ENCODE assay signal across 11 cellular contexts in the genomic region with DNA sequence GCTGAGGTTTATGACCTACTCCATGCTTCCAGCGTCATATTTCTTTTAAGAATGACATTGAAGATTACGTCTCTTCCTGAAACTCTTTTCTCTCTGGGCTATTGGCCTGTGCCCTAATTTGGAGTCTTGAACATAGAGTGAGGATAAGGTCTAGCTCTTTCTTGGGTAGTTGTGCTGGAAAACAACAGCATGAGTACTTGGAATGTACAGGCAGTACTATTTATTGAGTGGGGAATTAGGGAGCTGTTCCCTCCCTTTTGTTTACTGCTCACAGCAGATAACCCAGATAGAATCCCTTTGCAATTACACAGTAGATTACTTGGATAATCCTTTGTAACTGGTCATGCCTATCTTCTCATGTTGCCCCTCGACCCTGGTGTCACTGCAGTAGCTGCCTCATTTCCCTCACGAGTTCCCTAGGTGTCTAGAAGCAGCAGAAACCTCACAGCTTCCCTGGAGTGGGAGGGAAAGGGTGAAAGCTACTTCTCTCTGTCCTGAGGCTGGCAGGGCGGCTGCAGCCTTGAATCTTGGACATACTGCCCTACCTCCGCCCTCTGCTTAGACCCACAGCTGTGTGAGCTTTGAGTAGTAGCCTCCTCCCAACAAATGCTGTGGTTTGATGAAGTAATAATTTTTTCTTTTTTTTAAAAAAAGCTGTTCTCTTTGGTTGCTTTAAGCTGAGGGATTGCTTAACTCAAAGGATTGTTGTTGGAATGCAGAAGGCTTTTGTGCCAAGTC.
DNase-seq lines count a peak whose midpoint lies in the region; ATAC-seq and TF ChIP-seq lines count a peak whose summit lies in the region.
"Had no signal": no experiment of that assay in that cellular context is flagged by ENCODE, and none has a peak within 500 bp of the region (broad histone marks: within the 10 kb centered on the region; RNA-seq: fewer than 3 reads in every experiment).

No MANE protein-coding gene starts in this region.

- no peak overlapping the region for H3K4me3 ChIP-seq in psoas muscle
- no peak overlapping the region for H3K4me3 ChIP-seq in effector memory CD4-positive, alpha-beta T cell (ENCODE audit: insufficient read depth, low read depth, low read length, poor library complexity, severe bottlenecking)

- H3K36me3 ChIP-seq in psoas muscle (ENCODE audit: insufficient read depth in 1 of 2, low read depth in 1 of 2) = no peaks in the 10 kb centered on the region
- H3K36me3 ChIP-seq in effector memory CD4-positive, alpha-beta T cell (ENCODE audit: control insufficient read depth, insufficient read depth, low read length) = no peaks in the 10 kb centered on the region

- peak; percentile 33 for DNase-seq in Daoy (ENCODE audit: low read depth)
- DNase-seq in T1000 (lab: John Stamatoyannopoulos, UW) = peak; percentile 19
- DNase-seq in Right ventricle myocardium superior = peak; percentile 85
- DNase-seq in psoas muscle = peak; percentile 65 to 81
- no peak for DNase-seq in effector memory CD4-positive, alpha-beta T cell
- no peak for DNase-seq in NCI-H1417 (lab: John Stamatoyannopoulos, UW)
- DNase-seq: activated CD4-positive, alpha-beta T cell treated with anti-CD3 and anti-CD28 coated beads, Interleukin-2, amount 10 ng/mL, durations not matched to agents 7 days and 5 days; DMS79 treated with DMSO at 0.1 percent for 48 hours; NCI-H1694 had no signal

- H3K9me3 ChIP-seq in psoas muscle = no peaks in the 10 kb centered on the region
- no peaks in the 10 kb centered on the region for H3K9me3 ChIP-seq in effector memory CD4-positive, alpha-beta T cell (ENCODE audit: control insufficient read depth, low read length)

- ATAC-seq in Right ventricle myocardium superior (ENCODE audit: poor library complexity) (peak; percentile 97), psoas muscle (peak; percentile 80 to 92 (median 88)), HG03045 (IDR thresholded peaks at IDR 0.05; ENCODE audit: unreplicated experiment) (no peak), HG03521 (IDR thresholded peaks at IDR 0.05; ENCODE audit: unreplicated experiment) (no peak)

- H3K27ac ChIP-seq in psoas muscle = peak overlapping the region; percentile 69
- no peak overlapping the region for H3K27ac ChIP-seq in effector memory CD4-positive, alpha-beta T cell (ENCODE audit: insufficient read depth, low read length, poor library complexity, severe bottlenecking)

- WGBS in psoas muscle, 3 donors = 14 to 52% (median 26%) methylated on average over 6 of the region's 6 CpGs

- TF ChIP-seq CTCF in psoas muscle (IDR thresholded peaks at IDR 0.05) = no peak

- no peaks in the 10 kb centered on the region for H3K27me3 ChIP-seq in psoas muscle (ENCODE audit: insufficient read depth in 3 of 3, low read length in 2 of 3)
- H3K27me3 ChIP-seq in effector memory CD4-positive, alpha-beta T cell (replicated peaks; ENCODE audit: control insufficient read depth, insufficient read depth, low read length, poor library complexity, severe bottlenecking) = no peaks in the 10 kb centered on the region

- peaks cover 19% of the 10 kb centered on the region for H3K4me1 ChIP-seq in psoas muscle
- no peaks in the 10 kb centered on the region for H3K4me1 ChIP-seq in effector memory CD4-positive, alpha-beta T cell (ENCODE audit: control insufficient read depth, insufficient read depth, low read length, poor library complexity, severe bottlenecking)

- intact Hi-C loops in Right ventricle myocardium superior (cut with DNase I) = no loop called here
- intact Hi-C loops in psoas muscle (cut with DNase I) = no loop called here

Comparison
In these comparisons a context has a peak if more than half of its experiments do, and no peak if none do; other contexts are left out.
1. DNase-seq: peak in Daoy (single experiment), T1000 (single experiment), Right ventricle myocardium superior (single experiment) and psoas muscle (2 of 2); none in effector memory CD4-positive, alpha-beta T cell (0 of 3) and NCI-H1417 (0 of 3).
2. ATAC-seq: peak in Right ventricle myocardium superior (single experiment) and psoas muscle (4 of 4); none in HG03045 (single experiment) and HG03521 (single experiment).